In the genomic region with DNA sequence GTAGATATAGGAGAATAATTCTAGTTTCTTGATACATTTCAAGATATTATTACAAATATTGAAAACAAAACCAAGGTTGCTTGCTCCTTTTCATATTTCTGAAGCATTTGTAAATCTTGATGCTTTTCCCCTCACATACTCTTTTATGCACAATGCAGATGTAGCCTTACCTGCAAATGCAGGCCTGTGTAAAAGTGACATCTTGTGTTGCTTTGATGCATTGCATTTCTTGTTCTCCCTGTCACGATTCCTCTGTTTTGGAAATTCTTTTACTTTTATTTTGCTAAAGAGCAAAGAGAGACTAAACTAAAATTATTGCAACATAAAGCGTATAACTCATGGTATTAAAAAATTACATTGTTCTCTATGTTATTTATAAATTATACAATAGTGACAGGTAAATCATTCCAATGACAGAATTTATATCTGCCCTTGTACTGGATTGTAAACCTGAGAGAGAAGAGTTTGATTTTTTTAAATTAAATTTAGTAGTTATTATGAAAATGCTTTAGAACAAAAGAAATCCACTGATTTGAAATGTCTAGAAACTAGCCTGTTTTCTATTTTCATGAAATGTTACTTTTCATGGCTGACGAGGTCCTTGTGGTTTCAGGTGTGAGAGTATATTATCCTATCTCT, we compare ENCODE assay signal across 11 cellular contexts.
DNase-seq lines count a peak whose midpoint lies in the region; ATAC-seq, FAIRE-seq and TF ChIP-seq lines count a peak whose summit lies in the region.
"Had no signal": no experiment of that assay in that cellular context is flagged by ENCODE, and none has a peak within 500 bp of the region (broad histone marks: within the 10 kb centered on the region; RNA-seq: fewer than 3 reads in every experiment).

No MANE protein-coding gene starts in this region.

- H3K4me3 ChIP-seq in A549 (no peak overlapping the region), GM23248 (no peak overlapping the region)
- H3K4me3 ChIP-seq in CD8-positive, alpha-beta T cell (ENCODE audit: low read depth, low read length): no peak overlapping the region

- peak in 1 of 2 experiments; percentile 9 for DNase-seq in A549 (ENCODE audit: low read depth in 1 of 2, low spot score in 1 of 2)
- peak; percentile 10 for DNase-seq in GM23248
- peak; percentile 35 for DNase-seq in SK-N-DZ (ENCODE audit: low spot score)
- DNase-seq in glomerular visceral epithelial cell (ENCODE audit: extremely low spot score): peak; percentile 26
- DNase-seq in CD8-positive, alpha-beta T cell: no peak
- DNase-seq in stimulated activated CD4-positive, alpha-beta T cell treated with anti-CD3 and anti-CD28 coated beads, Interleukin-4, amount 100 ng/mL, for 4 hours: no peak
- DNase-seq: activated T-cell treated with anti-CD3 and anti-CD28 coated beads, Interleukin-2, amount 50 U/mL, for 4 hours; naive thymus-derived CD4-positive, alpha-beta T cell; NCI-H1092 had no signal

- no peak overlapping the region for H3K4me3 Mint-ChIP-seq in CD8-positive, alpha-beta T cell
- H3K4me3 Mint-ChIP-seq: activated T-cell treated with anti-CD3 and anti-CD28 coated beads, Interleukin-2, amount 50 U/mL, for 4 hours; naive thymus-derived CD4-positive, alpha-beta T cell had no signal

- H4K20me1 ChIP-seq in GM23248 (ENCODE audit: insufficient read depth): no peaks in the 10 kb centered on the region

- in situ Hi-C loops in GM23248 (cut with MboI): no loop called here

- H3K9me3 ChIP-seq in A549 (no peaks in the 10 kb centered on the region), GM23248 (ENCODE audit: low read depth) (no peaks in the 10 kb centered on the region)
- no peaks in the 10 kb centered on the region for H3K9me3 ChIP-seq in CD8-positive, alpha-beta T cell (ENCODE audit: low read length)

- ATAC-seq in A549 (no peak), HG03378 (IDR thresholded peaks at IDR 0.05; ENCODE audit: unreplicated experiment) (no peak), GM18873 (IDR thresholded peaks at IDR 0.05; ENCODE audit: low FRiP score, unreplicated experiment) (no peak)
- no peak for ATAC-seq in CD8-positive, alpha-beta T cell
- ATAC-seq: activated T-cell treated with anti-CD3 and anti-CD28 coated beads, Interleukin-2, amount 50 U/mL, for 4 hours; naive thymus-derived CD4-positive, alpha-beta T cell had no signal

- POLR2A ChIA-PET in A549 (lab: Yijun Ruan, JAX): no interaction called here
- POLR2A ChIA-PET in CD8-positive, alpha-beta T cell (lab: Charles Lee): no interaction called here

- H3K9me3 Mint-ChIP-seq in CD8-positive, alpha-beta T cell: peaks cover 14% of the 10 kb centered on the region

- no peaks in the 10 kb centered on the region for H3K4me1 ChIP-seq in A549
- H3K4me1 ChIP-seq in GM23248 (ENCODE audit: insufficient read depth): no peaks in the 10 kb centered on the region
- no peaks in the 10 kb centered on the region for H3K4me1 ChIP-seq in CD8-positive, alpha-beta T cell (ENCODE audit: insufficient read depth, low read length)

- H3K36me3 ChIP-seq in GM23248 (ENCODE audit: low read depth): no peaks in the 10 kb centered on the region
- no peaks in the 10 kb centered on the region for H3K36me3 ChIP-seq in CD8-positive, alpha-beta T cell (ENCODE audit: insufficient read depth, low read length)

- H3K79me2 ChIP-seq in GM23248 (ENCODE audit: insufficient read depth): no peaks in the 10 kb centered on the region

- TF ChIP-seq EP300 in A549 (IDR thresholded peaks at IDR 0.05): no peak

- CTCF ChIA-PET in A549 (lab: Yijun Ruan, JAX): interaction anchor here (1.0 kb wide), 1 partner anchor 462 kb away, joined by 7 read pairs; no protein-coding TSS in a partner anchor
- CTCF ChIA-PET in CD8-positive, alpha-beta T cell (lab: Charles Lee): no interaction called here

- H3K27ac Mint-ChIP-seq in CD8-positive, alpha-beta T cell: no peak overlapping the region
- H3K27ac Mint-ChIP-seq: naive thymus-derived CD4-positive, alpha-beta T cell had no signal

- no peaks in the 10 kb centered on the region for H3K36me3 Mint-ChIP-seq in CD8-positive, alpha-beta T cell

- no peaks in the 10 kb centered on the region for H3F3A ChIP-seq in GM23248 (ENCODE audit: insufficient read depth)

- peak; percentile 38 for TF ChIP-seq CTCF in A549 (IDR thresholded peaks at IDR 0.05)
- no peak for TF ChIP-seq CTCF in CD8-positive, alpha-beta T cell (IDR thresholded peaks at IDR 0.05)

- no peak overlapping the region for H3K9ac ChIP-seq in GM23248

- 8% methylated on average over 3 of the region's 3 CpGs for WGBS in A549 (ENCODE audit: missing lambda C conversion rate)
- 16 to 18% methylated on average over 3 of the region's 3 CpGs for WGBS in GM23248 (ENCODE audit: low coverage in 1 of 2, low lambda C conversion rate in 2 of 2, missing lambda C conversion rate in 2 of 2), 2 experiments

- H3K27ac ChIP-seq in A549 (no peak overlapping the region), GM23248 (no peak overlapping the region)
- H3K27ac ChIP-seq in CD8-positive, alpha-beta T cell (ENCODE audit: low read depth, low read length): no peak overlapping the region

- H3K4me2 ChIP-seq in A549: no peak overlapping the region
- no peak overlapping the region for H3K4me2 ChIP-seq in GM23248 (ENCODE audit: unreplicated experiment)

- H3K4me1 Mint-ChIP-seq in CD8-positive, alpha-beta T cell (ENCODE audit: low read depth): no peaks in the 10 kb centered on the region
- H3K4me1 Mint-ChIP-seq: naive thymus-derived CD4-positive, alpha-beta T cell had no signal

- H3K9me2 ChIP-seq in GM23248 (ENCODE audit: insufficient read depth): no peaks in the 10 kb centered on the region

- H3K27me3 Mint-ChIP-seq in CD8-positive, alpha-beta T cell (ENCODE audit: low read depth): no peaks in the 10 kb centered on the region
- H3K27me3 Mint-ChIP-seq: naive thymus-derived CD4-positive, alpha-beta T cell had no signal

- H3K27me3 ChIP-seq in GM23248 (replicated peaks; ENCODE audit: insufficient read depth): no peaks in the 10 kb centered on the region
- H3K27me3 ChIP-seq in CD8-positive, alpha-beta T cell (ENCODE audit: insufficient read depth, low read length): no peaks in the 10 kb centered on the region

- no peak for TF ChIP-seq POLR2A in A549 (IDR thresholded peaks at IDR 0.05; ENCODE audit: low read length)

- peak; percentile 33 to 48; a peak in 4 of 5 replicates for TF ChIP-seq RAD21 in A549 (conservative IDR thresholded peaks at IDR 0.05 in 1 of 2, IDR thresholded peaks at IDR 0.05 in 1 of 2)

- FAIRE-seq in A549 (lab: Jason Lieb, UNC): no peak

- H2AFZ ChIP-seq in GM23248: no peak overlapping the region

- intact Hi-C loops in CD8-positive, alpha-beta T cell (cut with DNase I, micrococcal nuclease): no loop called here

TF ChIP-seq in A549, 52 proteins besides CTCF, POLR2A, EP300 and RAD21:
- TF ChIP-seq FOXS1 (CRISPR knock-in tag; IDR thresholded peaks at IDR 0.05): no peak
- peak; percentile 38; the same call in 1 of the 3 replicates for TF ChIP-seq SMC3 (IDR thresholded peaks at IDR 0.05)

Comparison
In these comparisons a context has a peak if more than half of its experiments do, and no peak if none do; other contexts are left out.
1. DNase-seq: peak in GM23248 (single experiment), SK-N-DZ (single experiment) and glomerular visceral epithelial cell (single experiment); none in CD8-positive, alpha-beta T cell (0 of 7) and stimulated activated CD4-positive, alpha-beta T cell treated with anti-CD3 and anti-CD28 coated beads, Interleukin-4, amount 100 ng/mL, for 4 hours (0 of 2).